ENCODE assay signal across 2 cellular contexts in genomic region chr7:142800103-142800502, GRCh38.
TF ChIP-seq lines count a peak whose summit lies in the region.

No MANE protein-coding gene starts in this region.

TF ChIP-seq in endothelial cell of umbilical vein, 7 proteins besides CTCF, POLR2A, EP300 and RAD21:
- TF ChIP-seq GATA2 (IDR thresholded peaks at IDR 0.05; ENCODE audit: insufficient read depth, insufficient read length, low read depth, low read length): no peak
- no peak for TF ChIP-seq POLR2AphosphoS5 (IDR thresholded peaks at IDR 0.05; ENCODE audit: insufficient read depth, low read depth, low read length)
- no peak for TF ChIP-seq MYC (IDR thresholded peaks at IDR 0.05; ENCODE audit: low read depth, low read length)
- TF ChIP-seq JUN (IDR thresholded peaks at IDR 0.05; ENCODE audit: borderline replicate concordance, insufficient read depth, insufficient read length, low read depth): no peak
- no peak for TF ChIP-seq EZH2 (IDR thresholded peaks at IDR 0.05; ENCODE audit: borderline replicate concordance, low read depth, low read length, severe bottlenecking)

TF ChIP-seq in HepG2, 621 proteins besides CTCF, POLR2A, EP300 and RAD21:
- no peak for TF ChIP-seq PHF21A (CRISPR knock-in tag; IDR thresholded peaks at IDR 0.05)
- TF ChIP-seq, protein P1, sequence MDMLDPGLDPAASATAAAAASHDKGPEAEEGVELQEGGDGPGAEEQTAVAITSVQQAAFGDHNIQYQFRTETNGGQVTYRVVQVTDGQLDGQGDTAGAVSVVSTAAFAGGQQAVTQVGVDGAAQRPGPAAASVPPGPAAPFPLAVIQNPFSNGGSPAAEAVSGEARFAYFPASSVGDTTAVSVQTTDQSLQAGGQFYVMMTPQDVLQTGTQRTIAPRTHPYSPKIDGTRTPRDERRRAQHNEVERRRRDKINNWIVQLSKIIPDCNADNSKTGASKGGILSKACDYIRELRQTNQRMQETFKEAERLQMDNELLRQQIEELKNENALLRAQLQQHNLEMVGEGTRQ (IDR thresholded peaks at IDR 0.05; ENCODE audit: low read depth, low read length): no peak
- TF ChIP-seq, protein P1 (CRISPR knock-in tag; IDR thresholded peaks at IDR 0.05; ENCODE audit: borderline replicate concordance): no peak
- TF ChIP-seq ZNF563 (CRISPR knock-in tag; IDR thresholded peaks at IDR 0.05): no peak
- no peak for TF ChIP-seq RFX1 (IDR thresholded peaks at IDR 0.05)
- TF ChIP-seq IRX3 (CRISPR knock-in tag; IDR thresholded peaks at IDR 0.05; ENCODE audit: borderline replicate concordance, low read depth): no peak
- TF ChIP-seq FOSL1 (CRISPR knock-in tag; IDR thresholded peaks at IDR 0.05; ENCODE audit: borderline replicate concordance): no peak
- TF ChIP-seq, protein P2, sequence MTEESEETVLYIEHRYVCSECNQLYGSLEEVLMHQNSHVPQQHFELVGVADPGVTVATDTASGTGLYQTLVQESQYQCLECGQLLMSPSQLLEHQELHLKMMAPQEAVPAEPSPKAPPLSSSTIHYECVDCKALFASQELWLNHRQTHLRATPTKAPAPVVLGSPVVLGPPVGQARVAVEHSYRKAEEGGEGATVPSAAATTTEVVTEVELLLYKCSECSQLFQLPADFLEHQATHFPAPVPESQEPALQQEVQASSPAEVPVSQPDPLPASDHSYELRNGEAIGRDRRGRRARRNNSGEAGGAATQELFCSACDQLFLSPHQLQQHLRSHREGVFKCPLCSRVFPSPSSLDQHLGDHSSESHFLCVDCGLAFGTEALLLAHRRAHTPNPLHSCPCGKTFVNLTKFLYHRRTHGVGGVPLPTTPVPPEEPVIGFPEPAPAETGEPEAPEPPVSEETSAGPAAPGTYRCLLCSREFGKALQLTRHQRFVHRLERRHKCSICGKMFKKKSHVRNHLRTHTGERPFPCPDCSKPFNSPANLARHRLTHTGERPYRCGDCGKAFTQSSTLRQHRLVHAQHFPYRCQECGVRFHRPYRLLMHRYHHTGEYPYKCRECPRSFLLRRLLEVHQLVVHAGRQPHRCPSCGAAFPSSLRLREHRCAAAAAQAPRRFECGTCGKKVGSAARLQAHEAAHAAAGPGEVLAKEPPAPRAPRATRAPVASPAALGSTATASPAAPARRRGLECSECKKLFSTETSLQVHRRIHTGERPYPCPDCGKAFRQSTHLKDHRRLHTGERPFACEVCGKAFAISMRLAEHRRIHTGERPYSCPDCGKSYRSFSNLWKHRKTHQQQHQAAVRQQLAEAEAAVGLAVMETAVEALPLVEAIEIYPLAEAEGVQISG (CRISPR knock-in tag; IDR thresholded peaks at IDR 0.05): no peak
- no peak for TF ChIP-seq SIX4 (CRISPR knock-in tag; IDR thresholded peaks at IDR 0.05)
- no peak for TF ChIP-seq MYNN (CRISPR knock-in tag; IDR thresholded peaks at IDR 0.05; ENCODE audit: low read depth)
